24 cellular contexts compared by ENCODE assay signal in the genomic region with DNA sequence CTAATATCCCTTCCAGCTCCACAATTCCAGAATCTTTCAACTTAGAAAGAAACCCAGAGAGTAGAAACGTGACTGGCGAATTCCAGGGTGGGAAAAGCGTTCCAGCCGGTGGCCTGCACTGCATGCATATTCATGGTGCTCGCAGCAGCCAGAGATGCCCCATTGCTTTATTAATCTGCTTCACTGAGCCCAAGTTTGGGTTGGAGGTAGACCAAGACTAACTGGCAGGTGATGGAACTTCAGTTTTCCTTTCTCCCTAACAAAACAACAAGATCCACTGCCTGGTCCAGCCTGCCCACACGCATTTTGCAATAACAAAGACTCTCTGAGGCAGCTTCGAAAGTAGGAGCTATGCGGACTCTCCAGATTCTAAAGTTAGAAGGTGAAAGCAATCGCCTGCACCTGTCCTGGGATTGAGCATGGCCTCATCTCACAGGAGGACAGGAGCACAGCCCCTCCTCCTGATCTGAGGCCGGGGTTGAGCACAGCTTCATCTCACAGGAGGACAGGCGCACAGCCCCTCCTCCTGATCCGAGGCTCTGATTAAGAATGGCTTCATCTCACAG.
"Had no signal": no experiment of that assay in that cellular context is flagged by ENCODE, and none has a peak within 500 bp of the region (broad histone marks: within the 10 kb centered on the region; RNA-seq: fewer than 3 reads in every experiment).

No MANE protein-coding gene starts in this region.

- H3K4me1 ChIP-seq: ascending aorta had no signal

- DNase-seq: activated CD4-positive, alpha-beta memory T cell treated with anti-CD3 and anti-CD28 coated beads for 36 hours; activated CD4-positive, alpha-beta T cell treated with anti-CD3 and anti-CD28 coated beads, Interleukin-2, amount 10 ng/mL, durations not matched to agents 7 days and 5 days; activated CD4-positive, CD25-positive, alpha-beta regulatory T cell; activated CD8-positive, alpha-beta memory T cell treated with anti-CD3 and anti-CD28 coated beads, Interleukin-2, amount 50 U/mL, for 4 hours; activated effector memory CD4-positive, alpha-beta T cell treated with Interleukin-2 at 50 U/mL for 16 hours; activated naive CD4-positive, alpha-beta T cell; activated T-cell treated with anti-CD3 and anti-CD28 coated beads, Interleukin-2, amount 50 U/mL, for 1 hour; amniotic stem cell; MG63; MV-4-11; NCI-H1092 treated with DMSO at 0.1 percent for 48 hours; NCI-H1417 treated with DMSO at 0.1 percent for 48 hours; NCI-H1694; NCI-H2029; NCI-H345; NCI-H510A; NCI-H526 treated with DMSO at 0.1 percent for 48 hours; NCI-H82; SIG-M5; T-helper 17 cell; T-helper 9 cell had no signal

- H3K36me3 ChIP-seq: ascending aorta, MG63 had no signal

- H3K36me3 Mint-ChIP-seq: activated CD4-positive, alpha-beta memory T cell treated with anti-CD3 and anti-CD28 coated beads for 36 hours; activated naive CD4-positive, alpha-beta T cell treated with anti-CD3 and anti-CD28 coated beads, Interleukin-2, amount 50 U/mL, for 24 hours had no signal

- H3K4me1 Mint-ChIP-seq: activated CD4-positive, alpha-beta T cell treated with anti-CD3 and anti-CD28 coated beads, Interleukin-2, amount 10 ng/mL, durations not matched to agents 7 days and 5 days; activated naive CD4-positive, alpha-beta T cell treated with anti-CD3 and anti-CD28 coated beads, Interleukin-2, amount 50 U/mL, for 24 hours; T-helper 17 cell had no signal

- H3K4me3 ChIP-seq: ascending aorta, MG63 had no signal

- H3K27me3 ChIP-seq: ascending aorta, MG63 had no signal

- H3K27ac Mint-ChIP-seq: activated CD4-positive, alpha-beta memory T cell treated with anti-CD3 and anti-CD28 coated beads for 36 hours; activated CD4-positive, alpha-beta T cell treated with anti-CD3 and anti-CD28 coated beads, Interleukin-2, amount 10 ng/mL, durations not matched to agents 7 days and 5 days; activated naive CD4-positive, alpha-beta T cell treated with anti-CD3 and anti-CD28 coated beads, Interleukin-2, amount 50 U/mL, for 24 hours; activated T-helper 1 cell treated with anti-CD3 and anti-CD28 coated beads, Interleukin-12 subunit alpha, Interleukin-12 subunit beta, Interleukin-2, Interleukin-4 antibody, amounts not matched to agents 30 ng/mL and 10 ng/mL and 1 ng/mL, durations not matched to agents 14 hours and 24 hours and 36 hours; T-helper 17 cell had no signal

- H3K9me3 Mint-ChIP-seq: activated CD4-positive, alpha-beta memory T cell treated with anti-CD3 and anti-CD28 coated beads for 36 hours; activated CD4-positive, alpha-beta T cell treated with anti-CD3 and anti-CD28 coated beads, Interleukin-2, amount 10 ng/mL, durations not matched to agents 7 days and 5 days; activated naive CD4-positive, alpha-beta T cell treated with anti-CD3 and anti-CD28 coated beads, Interleukin-2, amount 50 U/mL, for 24 hours; activated T-helper 1 cell treated with anti-CD3 and anti-CD28 coated beads, Interleukin-12 subunit alpha, Interleukin-12 subunit beta, Interleukin-2, Interleukin-4 antibody, amounts not matched to agents 30 ng/mL and 10 ng/mL and 1 ng/mL, durations not matched to agents 14 hours and 24 hours and 36 hours had no signal

- ATAC-seq: T-helper 17 cell had no signal

- H3K4me3 Mint-ChIP-seq: activated CD4-positive, alpha-beta memory T cell treated with anti-CD3 and anti-CD28 coated beads for 36 hours; activated CD4-positive, alpha-beta T cell treated with anti-CD3 and anti-CD28 coated beads, Interleukin-2, amount 10 ng/mL, durations not matched to agents 7 days and 5 days; activated naive CD4-positive, alpha-beta T cell treated with anti-CD3 and anti-CD28 coated beads, Interleukin-2, amount 50 U/mL, for 24 hours; activated T-helper 1 cell treated with anti-CD3 and anti-CD28 coated beads, Interleukin-12 subunit alpha, Interleukin-12 subunit beta, Interleukin-2, Interleukin-4 antibody, amounts not matched to agents 30 ng/mL and 10 ng/mL and 1 ng/mL, durations not matched to agents 14 hours and 24 hours and 36 hours; T-helper 17 cell had no signal

- H3K27ac ChIP-seq: ascending aorta had no signal

- H3K9me3 ChIP-seq: ascending aorta, MG63 had no signal

- H3K27me3 Mint-ChIP-seq: activated CD4-positive, alpha-beta T cell treated with anti-CD3 and anti-CD28 coated beads, Interleukin-2, amount 10 ng/mL, durations not matched to agents 7 days and 5 days had no signal
